18 cellular contexts compared by ENCODE assay signal in the genomic region with DNA sequence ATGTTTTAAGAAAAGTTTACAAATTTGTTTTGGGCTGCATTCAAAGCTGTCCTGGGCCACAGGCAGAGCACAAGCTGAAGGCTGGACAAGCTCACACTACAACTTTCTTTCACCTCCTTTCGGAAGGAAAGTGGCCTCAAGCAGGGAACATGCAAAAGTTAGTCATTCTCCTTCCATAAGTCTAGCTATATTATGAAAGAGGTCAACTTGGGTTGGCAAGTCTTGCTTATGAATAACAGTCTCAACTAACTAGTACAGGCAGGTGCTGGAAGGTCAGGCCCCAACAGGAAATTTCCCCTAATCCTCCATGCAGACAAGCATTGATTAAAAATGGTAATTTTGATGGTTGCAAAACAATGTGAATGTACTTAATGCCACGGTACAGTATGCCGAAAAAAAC.
DNase-seq lines count a peak whose midpoint lies in the region; ATAC-seq and TF ChIP-seq lines count a peak whose summit lies in the region.
"Had no signal": no experiment of that assay in that cellular context is flagged by ENCODE, and none has a peak within 500 bp of the region (broad histone marks: within the 10 kb centered on the region; RNA-seq: fewer than 3 reads in every experiment).

No MANE protein-coding gene starts in this region.

- peaks cover 6% of the 10 kb centered on the region for H3K36me3 Mint-ChIP-seq in MCF 10A (ENCODE audit: insufficient read depth, unreplicated experiment)
- no peaks in the 10 kb centered on the region for H3K36me3 Mint-ChIP-seq in activated naive CD4-positive, alpha-beta T cell treated with anti-CD3 and anti-CD28 coated beads, Interleukin-2, amount 50 U/mL, for 72 hours

- H3K4me3 ChIP-seq in breast epithelium, result no peak overlapping the region
- no peak overlapping the region for H3K4me3 ChIP-seq in mammary epithelial cell (replicated peaks in 1 of 3; ENCODE audit: insufficient read depth in 1 of 3, low read depth in 2 of 3, low read length in 3 of 3)

- H3K9me3 Mint-ChIP-seq in MCF 10A (ENCODE audit: unreplicated experiment), result no peaks in the 10 kb centered on the region
- peaks cover 0 to 5% of the 10 kb centered on the region in 2 donors for H3K9me3 Mint-ChIP-seq in activated naive CD4-positive, alpha-beta T cell treated with anti-CD3 and anti-CD28 coated beads, Interleukin-2, amount 50 U/mL, for 72 hours

- no TSS peak for BruUV-seq in MCF 10A (replicated peaks; lab: Mats Ljungman, UMichigan)
- BruUV-seq in mammary epithelial cell (replicated peaks; lab: Mats Ljungman, UMichigan), result no TSS peak

- no peak for TF ChIP-seq POLR2A in breast epithelium (IDR thresholded peaks at IDR 0.05)

- H3K27me3 ChIP-seq in breast epithelium (no peaks in the 10 kb centered on the region), mammary epithelial cell (ENCODE audit: insufficient read depth, low read length) (no peaks in the 10 kb centered on the region), foreskin keratinocyte (no peaks in the 10 kb centered on the region)

- in situ Hi-C loops in mammary epithelial cell (cut with MboI; ENCODE audit: low sequenced_read_pairs in 2 of 2), result no loop called here
- in situ Hi-C loops in GM13976 (cut with MboI; ENCODE audit: low sequenced_read_pairs, unreplicated experiment), result no loop called here

- intact Hi-C loops in MCF 10A (cut with micrococcal nuclease), result no loop called here
- intact Hi-C loops in breast epithelium (cut with DNase I; ENCODE audit: low total_unique reads), result no loop called here
- intact Hi-C loops in mammary epithelial cell (cut with micrococcal nuclease), result loop anchor here (1.0 to 2.0 kb wide), 2 partner anchors 17 to 69 kb away; no protein-coding TSS in a partner anchor

- H3K36me3 ChIP-seq in breast epithelium (no peaks in the 10 kb centered on the region), mammary epithelial cell (ENCODE audit: insufficient read depth, low read length) (no peaks in the 10 kb centered on the region)

- TF ChIP-seq CTCF in MCF 10A (IDR thresholded peaks at IDR 0.05; ENCODE audit: unreplicated experiment), result no peak
- no peak for TF ChIP-seq CTCF in breast epithelium (IDR thresholded peaks at IDR 0.05)
- TF ChIP-seq CTCF in mammary epithelial cell (conservative IDR thresholded peaks at IDR 0.05 in 1 of 2, IDR thresholded peaks at IDR 0.05 in 1 of 2; ENCODE audit: extremely low read depth in 1 of 2, insufficient read depth in 1 of 2, low read depth in 1 of 2, low read length in 2 of 2), result no peak
- no peak for TF ChIP-seq CTCF in foreskin keratinocyte (conservative IDR thresholded peaks at IDR 0.05)
- no peak for TF ChIP-seq CTCF in GM13976 (IDR thresholded peaks at IDR 0.05; ENCODE audit: borderline replicate concordance, control extremely low read depth, extremely low read depth, insufficient read depth, missing control alignments)

- peak overlapping the region; percentile 49 for H3K4me2 ChIP-seq in mammary epithelial cell (ENCODE audit: insufficient read depth, low read depth, low read length)

- no peaks in the 10 kb centered on the region for H3K27me3 Mint-ChIP-seq in MCF 10A (ENCODE audit: insufficient read depth, unreplicated experiment)

- no peak overlapping the region for H3K27ac ChIP-seq in breast epithelium
- peak overlapping the region; percentile 62 for H3K27ac ChIP-seq in mammary epithelial cell (ENCODE audit: insufficient read depth, low read depth, low read length)
- peak overlapping the region; percentile 49 for H3K27ac ChIP-seq in foreskin keratinocyte
- H3K27ac ChIP-seq: 22Rv1, C4-2B had no signal

- POLR2A ChIA-PET in MCF 10A (lab: Yijun Ruan, JAX), result interaction anchor here (0.7 to 2.7 kb wide), 17 partner anchors 10 to 992 kb away, joined by 3 to 21 read pairs (median 5); partner anchors contain the start of genes OSBPL10 and ZNF860

- no peaks in the 10 kb centered on the region for H4K20me1 ChIP-seq in mammary epithelial cell (ENCODE audit: insufficient read depth, low read length)

- DNase-seq in MCF 10A (ENCODE audit: unreplicated experiment) (peak; percentile 82), breast epithelium (ENCODE audit: low spot score in 2 of 2) (no peak), mammary epithelial cell (peak; percentile 92), foreskin keratinocyte (peak; percentile 78 to 87), germinal center (ENCODE audit: low spot score) (no peak), GM13976 (ENCODE audit: low spot score) (no peak)
- DNase-seq in activated naive CD4-positive, alpha-beta T cell treated with anti-CD3 and anti-CD28 coated beads, Interleukin-2, amount 50 U/mL, for 72 hours (ENCODE audit: low spot score in 2 of 2), result no peak
- DNase-seq: AML-193, DMS79, H7, NCI-H1105, NCI-H2081, NCI-H2171 treated with DMSO at 0.1 percent for 48 hours, NCI-H446 treated with DMSO at 0.1 percent for 48 hours, SIG-M5 had no signal

- dilution Hi-C loops in mammary epithelial cell (cut with HindIII; ENCODE audit: low sequenced_read_pairs), result loop anchor here (5.0 kb wide), 1 partner anchor 66 kb away; no protein-coding TSS in a partner anchor

- ATAC-seq in foreskin keratinocyte, result peak; percentile 85
- no peak for ATAC-seq in GM19328 (IDR thresholded peaks at IDR 0.05; ENCODE audit: unreplicated experiment)
- ATAC-seq in activated naive CD4-positive, alpha-beta T cell treated with anti-CD3 and anti-CD28 coated beads, Interleukin-2, amount 50 U/mL, for 72 hours, result no peak

- peaks cover 28% of the 10 kb centered on the region for H3K4me1 Mint-ChIP-seq in MCF 10A (ENCODE audit: insufficient read depth, unreplicated experiment)

- no peak overlapping the region for H2AFZ ChIP-seq in mammary epithelial cell (ENCODE audit: low read depth, low read length)

- H3K27ac Mint-ChIP-seq in MCF 10A (ENCODE audit: low read depth, unreplicated experiment), result peak overlapping the region; percentile 23
- peak overlapping the region in 1 of 2 donors; percentile 50 for H3K27ac Mint-ChIP-seq in activated naive CD4-positive, alpha-beta T cell treated with anti-CD3 and anti-CD28 coated beads, Interleukin-2, amount 50 U/mL, for 72 hours

- H3K9me3 ChIP-seq in breast epithelium (no peaks in the 10 kb centered on the region), mammary epithelial cell (replicated peaks; ENCODE audit: insufficient read depth, low read length) (no peaks in the 10 kb centered on the region)

- H3K4me3 Mint-ChIP-seq in MCF 10A (ENCODE audit: unreplicated experiment), result no peak overlapping the region

- peaks cover 0 to 6% of the 10 kb centered on the region in 2 donors for H3K4me1 ChIP-seq in breast epithelium
- H3K4me1 ChIP-seq in mammary epithelial cell (ENCODE audit: insufficient read depth, low read length), result peaks cover 28% of the 10 kb centered on the region
- peaks cover 15% of the 10 kb centered on the region for H3K4me1 ChIP-seq in foreskin keratinocyte

- 25% methylated on average over 3 of the region's 3 CpGs for WGBS in mammary epithelial cell (ENCODE audit: low coverage, missing lambda C conversion rate)

- peaks cover 89% of the 10 kb centered on the region for H3K79me2 ChIP-seq in mammary epithelial cell (ENCODE audit: insufficient read depth, low read length)

- no peak overlapping the region for H3K9ac ChIP-seq in mammary epithelial cell (ENCODE audit: insufficient read depth, low read length)

- CTCF ChIA-PET in MCF 10A (lab: Yijun Ruan, JAX) (interaction anchor here (0.6 to 1.6 kb wide), 6 partner anchors 8 to 278 kb away, joined by 3 to 4 read pairs (median 4); no protein-coding TSS in a partner anchor), mammary epithelial cell (lab: Charles Lee; ENCODE audit: low non-redundant PET) (interaction anchor here (0.6 to 0.7 kb wide), 2 partner anchors 83 to 107 kb away, joined by 4 read pairs; no protein-coding TSS in a partner anchor)

Comparison
In these comparisons a context has a peak if more than half of its experiments do, and no peak if none do; other contexts are left out.
1. DNase-seq: peak in MCF 10A (single experiment), mammary epithelial cell (single experiment) and foreskin keratinocyte (2 of 2); none in breast epithelium (0 of 2), germinal center (single experiment), activated naive CD4-positive, alpha-beta T cell treated with anti-CD3 and anti-CD28 coated beads, Interleukin-2, amount 50 U/mL, for 72 hours (0 of 2) and GM13976 (single experiment).
2. H3K27ac ChIP-seq: peak in mammary epithelial cell (single experiment) and foreskin keratinocyte (single experiment); none in breast epithelium (0 of 2).